14 cellular contexts compared by ENCODE assay signal in the genomic region with DNA sequence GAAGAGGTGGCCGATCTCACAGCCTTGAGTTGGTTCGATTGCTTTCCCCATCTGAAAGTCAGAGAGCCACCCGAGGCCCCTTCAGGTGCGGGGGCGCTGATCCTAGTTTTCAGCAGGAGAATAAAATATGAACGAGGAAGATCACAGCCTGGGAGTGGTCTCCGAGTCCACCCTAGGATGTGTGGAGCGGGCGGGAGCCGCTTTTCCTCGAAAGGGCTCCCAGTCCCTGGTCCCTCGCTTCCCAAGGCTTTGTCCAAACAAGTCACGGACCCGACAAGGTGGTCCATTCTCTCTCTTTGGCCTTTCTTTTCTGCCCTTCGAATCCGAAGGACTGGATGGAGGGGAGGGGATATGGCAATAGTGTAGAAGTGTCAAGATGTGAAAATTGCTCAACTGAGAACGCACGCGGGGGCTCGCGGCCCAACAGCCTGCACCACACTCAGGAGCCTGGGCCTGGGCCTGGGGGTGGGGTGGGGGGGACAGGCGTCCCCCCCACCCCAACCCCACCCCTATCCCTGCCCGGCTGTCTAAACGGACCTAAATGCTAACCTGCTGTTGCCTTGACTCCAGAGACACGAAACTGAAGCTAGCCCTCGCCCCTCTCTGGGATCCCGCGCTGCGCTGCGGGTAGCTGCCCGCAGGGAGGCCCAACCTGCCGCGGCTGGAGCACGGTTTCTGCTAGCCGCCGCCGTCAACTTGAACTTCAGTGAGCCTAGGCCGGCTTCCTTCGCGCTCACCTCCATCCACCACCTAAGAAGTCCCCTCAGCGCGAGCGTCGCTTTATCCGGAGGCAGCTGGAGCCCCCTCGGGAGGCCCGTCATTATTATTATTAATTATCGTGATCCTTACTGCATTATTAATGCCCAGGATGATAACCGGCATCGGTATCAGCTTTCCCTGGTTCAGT. TPM values are rescaled to one million over a fixed set of nuclear protein-coding genes. Genes with fewer than 3 reads are reported as not detected.
DNase-seq lines count a peak whose midpoint lies in the region; ATAC-seq and TF ChIP-seq lines count a peak whose summit lies in the region.
"Had no signal": no experiment of that assay in that cellular context is flagged by ENCODE, and none has a peak within 500 bp of the region (broad histone marks: within the 10 kb centered on the region; RNA-seq: fewer than 3 reads in every experiment).

No MANE protein-coding gene starts in this region.

- H3K27me3 Mint-ChIP-seq in activated naive CD8-positive, alpha-beta T cell = peaks cover 57% of the 10 kb centered on the region
- peaks cover 90% of the 10 kb centered on the region for H3K27me3 Mint-ChIP-seq in activated naive CD8-positive, alpha-beta T cell treated with anti-CD3 and anti-CD28 coated beads, Interleukin-2, amount 50 U/mL, for 24 hours

- peaks cover 34% of the 10 kb centered on the region for H3K4me1 Mint-ChIP-seq in activated naive CD8-positive, alpha-beta T cell (ENCODE audit: low read depth)
- H3K4me1 Mint-ChIP-seq in activated naive CD8-positive, alpha-beta T cell treated with anti-CD3 and anti-CD28 coated beads, Interleukin-2, amount 50 U/mL, for 24 hours = peaks cover 31% of the 10 kb centered on the region

- H3K4me1 ChIP-seq in upper lobe of right lung = no peaks in the 10 kb centered on the region
- H3K4me1 ChIP-seq: psoas muscle had no signal

- H3K4me3 ChIP-seq in astrocyte of the spinal cord (ENCODE audit: low read depth, low read length) = peak overlapping the region; percentile 54
- no peak overlapping the region for H3K4me3 ChIP-seq in upper lobe of right lung
- H3K4me3 ChIP-seq: lung, psoas muscle had no signal

- DNase-seq in activated naive CD8-positive, alpha-beta T cell treated with anti-CD3 and anti-CD28 coated beads, Interleukin-2, amount 50 U/mL, for 24 hours = no peak
- DNase-seq in astrocyte of the spinal cord (ENCODE audit: low read depth, low spot score) (peak; percentile 46), hepatic stellate cell (ENCODE audit: low spot score) (no peak), NCI-H1930 (lab: John Stamatoyannopoulos, UW) (no peak), upper lobe of right lung (no peak)
- DNase-seq: amygdala; NCI-H774; psoas muscle; Right ventricle myocardium superior; stimulated activated CD4-positive, alpha-beta T cell treated with anti-CD3 and anti-CD28 coated beads, Interleukin-2, amount 100 ng/mL, for 24 hours had no signal

- no peaks in the 10 kb centered on the region for H3K9me3 ChIP-seq in upper lobe of right lung
- H3K9me3 ChIP-seq: psoas muscle had no signal

- peak overlapping the region; percentile 54 for H3K27ac Mint-ChIP-seq in activated naive CD8-positive, alpha-beta T cell
- H3K27ac Mint-ChIP-seq in activated naive CD8-positive, alpha-beta T cell treated with anti-CD3 and anti-CD28 coated beads, Interleukin-2, amount 50 U/mL, for 24 hours = no peak overlapping the region

- no peaks in the 10 kb centered on the region for H3K36me3 ChIP-seq in upper lobe of right lung

- ATAC-seq in activated naive CD8-positive, alpha-beta T cell treated with anti-CD3 and anti-CD28 coated beads, Interleukin-2, amount 50 U/mL, for 24 hours = no peak
- ATAC-seq in upper lobe of right lung = no peak
- ATAC-seq in HG02571 (IDR thresholded peaks at IDR 0.05; ENCODE audit: unreplicated experiment) = no peak

- H3K27ac ChIP-seq in layer of hippocampus (ENCODE audit: low read depth, low read length) = peak overlapping the region; percentile 64
- H3K27ac ChIP-seq in upper lobe of right lung = no peak overlapping the region
- H3K27ac ChIP-seq: psoas muscle had no signal

- H3K27me3 ChIP-seq in layer of hippocampus (ENCODE audit: control insufficient read depth, insufficient read depth, low read length) = peaks cover 22% of the 10 kb centered on the region
- H3K27me3 ChIP-seq in upper lobe of right lung = peaks cover 97% of the 10 kb centered on the region

- TF ChIP-seq CTCF in astrocyte of the spinal cord (IDR thresholded peaks at IDR 0.05; ENCODE audit: low read depth, low read length) (no peak), upper lobe of right lung (IDR thresholded peaks at IDR 0.05) (no peak)

- peaks cover 3% of the 10 kb centered on the region for H3K9me3 Mint-ChIP-seq in activated naive CD8-positive, alpha-beta T cell (ENCODE audit: low read depth)
- no peaks in the 10 kb centered on the region for H3K9me3 Mint-ChIP-seq in activated naive CD8-positive, alpha-beta T cell treated with anti-CD3 and anti-CD28 coated beads, Interleukin-2, amount 50 U/mL, for 24 hours

- H3K4me3 Mint-ChIP-seq in activated naive CD8-positive, alpha-beta T cell = no peak overlapping the region
- H3K4me3 Mint-ChIP-seq in activated naive CD8-positive, alpha-beta T cell treated with anti-CD3 and anti-CD28 coated beads, Interleukin-2, amount 50 U/mL, for 24 hours = no peak overlapping the region

- in situ Hi-C loops in astrocyte of the spinal cord (cut with HindIII; ENCODE audit: low sequenced_read_pairs) = no loop called here

- H3K36me3 Mint-ChIP-seq in activated naive CD8-positive, alpha-beta T cell = peaks cover 5% of the 10 kb centered on the region
- H3K36me3 Mint-ChIP-seq in activated naive CD8-positive, alpha-beta T cell treated with anti-CD3 and anti-CD28 coated beads, Interleukin-2, amount 50 U/mL, for 24 hours (ENCODE audit: low read depth) = peaks cover 14% of the 10 kb centered on the region

- intact Hi-C loops in upper lobe of right lung (cut with DNase I) = no loop called here

RNA-seq across cellular contexts. Expression of gene ZIC2, which starts 7.1 kb away (rescaled TPM):
- not detected for total RNA-seq in upper lobe of right lung
- total RNA-seq: psoas muscle, Right ventricle myocardium superior had no signal

RNA-seq across cellular contexts. Expression of gene ZIC5, which starts 17.2 kb away (rescaled TPM):
- total RNA-seq in upper lobe of right lung = not detected
- total RNA-seq: lung, psoas muscle, Right ventricle myocardium superior had no signal
